ENCODE assay signal across 15 cellular contexts in genomic region chr19:18674616-18675015, GRCh38. TPM values are rescaled to one million over a fixed set of nuclear protein-coding genes. Genes with fewer than 3 reads are reported as not detected.
A peak's percentile ranks its signal among the peaks of the same experiment; 100 is the strongest.
DNase-seq lines count a peak whose midpoint lies in the region; FAIRE-seq and TF ChIP-seq lines count a peak whose summit lies in the region.
"Had no signal": no experiment of that assay in that cellular context is flagged by ENCODE, and none has a peak within 500 bp of the region (broad histone marks: within the 10 kb centered on the region; RNA-seq: fewer than 3 reads in every experiment).

No MANE protein-coding gene starts in this region.

- H3K9ac ChIP-seq in mesenchymal stem cell (ENCODE audit: low read length): no peak overlapping the region

- H2AK5ac ChIP-seq in mesenchymal stem cell (ENCODE audit: low read length, severe bottlenecking): no peak overlapping the region

- TF ChIP-seq POLR2A in vagina (IDR thresholded peaks at IDR 0.05) (no peak), GM12891 (IDR thresholded peaks at IDR 0.05; ENCODE audit: low read depth, low read length) (no peak)

- no peak for FAIRE-seq in GM12891 (lab: Jason Lieb, UNC)

- H3K14ac ChIP-seq in mesenchymal stem cell (ENCODE audit: low read length in 2 of 2): no peak overlapping the region

- no peak for TF ChIP-seq CTCF in vagina (IDR thresholded peaks at IDR 0.05)

- no peak overlapping the region for H2BK5ac ChIP-seq in mesenchymal stem cell (ENCODE audit: low read depth, low read length, poor library complexity, severe bottlenecking)

- no peak overlapping the region for H3K4ac ChIP-seq in mesenchymal stem cell (ENCODE audit: low read depth in 1 of 2, low read length in 2 of 2)

- H3K36me3 ChIP-seq in mesenchymal stem cell (ENCODE audit: control insufficient read depth in 1 of 2, insufficient read depth in 2 of 2, low read depth in 1 of 2, low read length in 2 of 2) (peaks cover 0 to 15% of the 10 kb centered on the region in 2 experiments), vagina (no peaks in the 10 kb centered on the region)

- H3K4me3 ChIP-seq in mesenchymal stem cell (ENCODE audit: insufficient read depth in 1 of 2, low read depth in 1 of 2, low read length in 2 of 2) (no peak overlapping the region), vagina (no peak overlapping the region)
- H3K4me3 ChIP-seq: spleen, stomach had no signal

- no peak overlapping the region for H3K4me2 ChIP-seq in mesenchymal stem cell (ENCODE audit: low read length, poor library complexity, severe bottlenecking)

- no peaks in the 10 kb centered on the region for H3K79me1 ChIP-seq in mesenchymal stem cell (replicated peaks; ENCODE audit: low read length, poor library complexity, severe bottlenecking)

- peak overlapping the region; percentile 8 to 17 for H2BK12ac ChIP-seq in mesenchymal stem cell (ENCODE audit: low read length in 2 of 2)

- no peaks in the 10 kb centered on the region for H3K27me3 ChIP-seq in mesenchymal stem cell (ENCODE audit: control insufficient read depth in 1 of 2, insufficient read depth in 1 of 2, low read length in 2 of 2)
- no peaks in the 10 kb centered on the region for H3K27me3 ChIP-seq in vagina
- H3K27me3 ChIP-seq: stomach had no signal

- H4K8ac ChIP-seq in mesenchymal stem cell (ENCODE audit: low read length): peak overlapping the region; percentile 20

- no peak overlapping the region for H2BK120ac ChIP-seq in mesenchymal stem cell (ENCODE audit: low read depth, low read length)

- DNase-seq in C1 segment of cervical spinal cord (lab: John Stamatoyannopoulos, UW) (peak in 8 of 14 donors; percentile 3 to 64 (median 28)), NCI-H446 (lab: John Stamatoyannopoulos, UW) (peak; percentile 60 to 96), cerebellum (ENCODE audit: low spot score) (peak; percentile 69), mesenchymal stem cell (peak; percentile 33), vagina (ENCODE audit: extremely low spot score in 2 of 2) (no peak), GM12891 (ENCODE audit: insufficient read length, low spot score) (no peak), NOMO-1 treated with DMSO at 0.1 percent for 48 hours (lab: John Stamatoyannopoulos, UW; ENCODE audit: unreplicated experiment) (no peak)
- no peak for DNase-seq in activated CD8-positive, alpha-beta memory T cell treated with anti-CD3 and anti-CD28 coated beads, Interleukin-2, amount 50 U/mL, for 48 hours
- DNase-seq: activated CD4-positive, alpha-beta T cell treated with anti-CD3 and anti-CD28 coated beads, Interleukin-2, amount 10 ng/mL, durations not matched to agents 7 days and 5 days; activated T-cell treated with anti-CD3 and anti-CD28 coated beads, Interleukin-2, amount 50 U/mL, for 4 hours; Caco-2; NCI-H1436 treated with DMSO at 0.1 percent for 48 hours; SIG-M5; spleen; stomach had no signal

- no peak overlapping the region for H3K27ac ChIP-seq in mesenchymal stem cell (ENCODE audit: low read length, poor library complexity, severe bottlenecking)
- H3K27ac ChIP-seq in vagina: no peak overlapping the region
- H3K27ac ChIP-seq: spleen had no signal

- peak overlapping the region in 1 of 2 experiments; percentile 56 for H3K18ac ChIP-seq in mesenchymal stem cell (ENCODE audit: low read depth in 1 of 2, low read length in 2 of 2)

- H2BK15ac ChIP-seq in mesenchymal stem cell (ENCODE audit: low read depth, poor library complexity, severe bottlenecking): peak overlapping the region; percentile 33

- intact Hi-C loops in vagina (cut with DNase I): loop anchor here (10.0 kb wide), 2 partner anchors 80 to 230 kb away; no protein-coding TSS in a partner anchor

- H2AFZ ChIP-seq in mesenchymal stem cell (ENCODE audit: low read depth, low read length): no peak overlapping the region

- no peaks in the 10 kb centered on the region for H3K9me3 ChIP-seq in mesenchymal stem cell (ENCODE audit: control insufficient read depth, low read length)
- no peaks in the 10 kb centered on the region for H3K9me3 ChIP-seq in vagina
- H3K9me3 ChIP-seq: Caco-2, spleen, stomach had no signal

- H4K91ac ChIP-seq in mesenchymal stem cell (ENCODE audit: low read length): peak overlapping the region; percentile 76

- H3K4me1 ChIP-seq in mesenchymal stem cell (ENCODE audit: control insufficient read depth, insufficient read depth, low read depth, low read length) (peaks cover 17% of the 10 kb centered on the region), vagina (peaks cover 23% of the 10 kb centered on the region)

- WGBS in mesenchymal stem cell: 83% methylated on average over 11 of the region's 11 CpGs

- H3K23ac ChIP-seq in mesenchymal stem cell (ENCODE audit: low read length in 2 of 2): no peak overlapping the region

TF ChIP-seq in GM12891, 5 proteins besides CTCF, POLR2A, EP300 and RAD21:
- TF ChIP-seq TAF1 (IDR thresholded peaks at IDR 0.05; ENCODE audit: low read depth, low read length): no peak
- no peak for TF ChIP-seq POU2F2 (IDR thresholded peaks at IDR 0.05; ENCODE audit: low read depth, low read length)
- TF ChIP-seq SPI1 (IDR thresholded peaks at IDR 0.05; ENCODE audit: low read depth, low read length): no peak
- TF ChIP-seq PAX5 (IDR thresholded peaks at IDR 0.05; ENCODE audit: insufficient read depth, low read length, severe bottlenecking): no peak
- TF ChIP-seq POLR2AphosphoS5 (IDR thresholded peaks at IDR 0.05; ENCODE audit: low read depth, low read length): no peak
TF ChIP-seq in GM12891: peak in this region for 0.

RNA-seq across cellular contexts. Expression of gene CRTC1, which starts 8.9 kb away (rescaled TPM):
- total RNA-seq in cerebellum (12.8 TPM), vagina (7.4 TPM)
- 9.9 TPM for polyA plus RNA-seq in mesenchymal stem cell (2013, experiment 1 of 2)
- polyA plus RNA-seq in mesenchymal stem cell (2013, experiment 2 of 2): 9.4 TPM
- polyA plus RNA-seq in GM12891 (2012; ENCODE audit: low read depth, missing spikeins): 2.4 TPM

RNA-seq across cellular contexts. Expression of gene KLHL26, which starts 37.8 kb away (rescaled TPM):
- 6.4 TPM for total RNA-seq in cerebellum
- polyA plus RNA-seq in mesenchymal stem cell (2013, experiment 1 of 2): 2.6 TPM
- polyA plus RNA-seq in mesenchymal stem cell (2013, experiment 2 of 2): 2.9 TPM
- 8.3 TPM for total RNA-seq in vagina
- polyA plus RNA-seq in GM12891 (2012; ENCODE audit: low read depth, missing spikeins): 2.0 TPM

Comparison
In these comparisons a context has a peak if more than half of its experiments do, and no peak if none do; other contexts are left out.
1. DNase-seq: peak in C1 segment of cervical spinal cord (8 of 14), NCI-H446 (2 of 2), cerebellum (single experiment) and mesenchymal stem cell (single experiment); none in vagina (0 of 2), GM12891 (single experiment), activated CD8-positive, alpha-beta memory T cell treated with anti-CD3 and anti-CD28 coated beads, Interleukin-2, amount 50 U/mL, for 48 hours (single experiment) and NOMO-1 treated with DMSO at 0.1 percent for 48 hours (single experiment).